In the genomic region with DNA sequence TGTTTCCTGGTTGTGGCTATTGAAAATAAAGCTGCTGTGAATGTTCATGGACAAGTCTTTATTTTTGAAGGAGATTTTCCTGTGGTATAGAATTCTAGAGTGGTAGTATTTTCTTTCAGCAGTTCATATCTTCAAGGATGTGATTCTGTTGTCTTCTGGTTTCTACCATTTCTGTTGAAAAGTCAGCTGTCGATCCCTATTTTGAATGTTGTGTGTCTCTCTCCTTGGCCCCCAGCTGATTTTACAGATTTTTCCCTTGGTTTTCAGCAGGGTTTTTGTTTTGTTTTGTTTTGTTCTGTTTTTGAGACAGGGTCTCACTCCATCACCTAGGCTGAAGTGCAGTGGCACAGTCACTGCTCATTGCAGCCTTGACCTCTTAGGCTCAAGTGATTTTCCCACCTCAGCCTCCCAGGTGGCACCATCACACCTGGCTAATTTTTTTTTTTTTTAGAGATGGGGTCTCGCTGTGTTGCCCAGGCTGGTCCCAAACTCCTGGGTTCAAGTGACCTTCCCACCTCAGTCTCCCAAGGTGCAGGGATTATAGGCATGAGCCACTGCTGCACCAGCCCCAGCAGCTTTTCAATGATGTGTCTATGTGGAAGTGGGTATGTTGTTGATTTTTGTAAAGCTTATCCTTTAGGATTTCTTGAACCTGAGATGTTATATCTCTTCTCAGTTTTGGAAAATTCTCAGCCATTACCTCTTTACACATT, we compare ENCODE assay signal across 21 cellular contexts. TPM values are rescaled to one million over a fixed set of nuclear protein-coding genes. Genes with fewer than 3 reads are reported as not detected.
A peak's percentile ranks its signal among the peaks of the same experiment; 100 is the strongest.
DNase-seq lines count a peak whose midpoint lies in the region; ATAC-seq, FAIRE-seq and TF ChIP-seq lines count a peak whose summit lies in the region.
"Had no signal": no experiment of that assay in that cellular context is flagged by ENCODE, and none has a peak within 500 bp of the region (broad histone marks: within the 10 kb centered on the region; RNA-seq: fewer than 3 reads in every experiment).

No MANE protein-coding gene starts in this region.

- no peak for FAIRE-seq in HepG2 (lab: Jason Lieb, UNC)
- no peak for FAIRE-seq in RCC 7860 (lab: Jason Lieb, UNC)
- FAIRE-seq: A549, D721Med, G401.6, GM12891, GM19239 had no signal

- no peaks in the 10 kb centered on the region for H4K20me1 ChIP-seq in HepG2 (ENCODE audit: insufficient read depth, low read length)
- H4K20me1 ChIP-seq: BLaER1 treated with 17β-estradiol and CSF1 and Interleukin-3, amounts not matched to agents 10 nM and 100 nM had no signal

- TF ChIP-seq RAD21 in HepG2 (CRISPR knock-in tag; IDR thresholded peaks at IDR 0.05) = no peak

- ATAC-seq in HepG2 = no peak
- no peak for ATAC-seq in right lobe of liver
- ATAC-seq in foreskin keratinocyte = no peak
- no peak for ATAC-seq in HG02623 (IDR thresholded peaks at IDR 0.05; ENCODE audit: unreplicated experiment)
- ATAC-seq: A549; CD8-positive, alpha-beta T cell had no signal

- H3K79me1 ChIP-seq in trophoblast cell (ENCODE audit: low read length) = peaks cover 3% of the 10 kb centered on the region

- no peak overlapping the region for H2BK12ac ChIP-seq in trophoblast cell (ENCODE audit: low read length)

- no peak overlapping the region for H4K8ac ChIP-seq in trophoblast cell (ENCODE audit: low read depth, low read length)

- no peak overlapping the region for H3K23ac ChIP-seq in trophoblast cell (ENCODE audit: low read length)

- BruUV-seq in HepG2 (replicated peaks; lab: Mats Ljungman, UMichigan) = no TSS peak

- no peak overlapping the region for H2BK120ac ChIP-seq in trophoblast cell (ENCODE audit: insufficient read depth, low read length, poor library complexity)

- TF ChIP-seq CTCF in HepG2 (CRISPR knock-in tag; IDR thresholded peaks at IDR 0.05) (no peak), right lobe of liver (IDR thresholded peaks at IDR 0.05) (no peak), foreskin keratinocyte (conservative IDR thresholded peaks at IDR 0.05) (no peak)

- H2BK5ac ChIP-seq in trophoblast cell (ENCODE audit: low read depth, low read length, poor library complexity) = no peak overlapping the region

- no peak overlapping the region for H2AK5ac ChIP-seq in trophoblast cell (ENCODE audit: low read length)

- no peak overlapping the region for H3K4me2 ChIP-seq in HepG2 (ENCODE audit: low read depth, low read length)
- H3K4me2 ChIP-seq in trophoblast cell (ENCODE audit: low read length) = no peak overlapping the region
- H3K4me2 ChIP-seq: A549; BLaER1 treated with 17β-estradiol and CSF1 and Interleukin-3, amounts not matched to agents 10 nM and 100 nM had no signal

- H3K4me3 ChIP-seq in HepG2 (replicated peaks in 1 of 3; ENCODE audit: insufficient read depth in 1 of 3, low read depth in 2 of 3, low read length in 3 of 3) = no peak overlapping the region
- H3K4me3 ChIP-seq in right lobe of liver = no peak overlapping the region
- H3K4me3 ChIP-seq in trophoblast cell (ENCODE audit: low read depth, low read length) = no peak overlapping the region
- H3K4me3 ChIP-seq: A549; BLaER1 treated with 17β-estradiol and CSF1 and Interleukin-3, amounts not matched to agents 10 nM and 100 nM had no signal

- intact Hi-C loops in HepG2 (cut with micrococcal nuclease; ENCODE audit: unreplicated experiment) (no loop called here), right lobe of liver (cut with DNase I) (no loop called here)

- H3K4ac ChIP-seq in trophoblast cell (ENCODE audit: low read depth, low read length) = no peak overlapping the region

- in situ Hi-C loops in HepG2 (cut with HindIII; ENCODE audit: extremely low pct_ligation_motif_present, low pct_unique_long_range_greater_than_20kb) = no loop called here

- CTCF ChIA-PET in HepG2 (lab: Yijun Ruan, JAX; ENCODE audit: low intra/inter-chr PET ratio, low total read pairs) = no interaction called here

- no peaks in the 10 kb centered on the region for H3K36me3 ChIP-seq in HepG2 (replicated peaks in 1 of 2; ENCODE audit: control insufficient read depth in 1 of 2, insufficient read depth in 2 of 2, low read length in 2 of 2)
- no peaks in the 10 kb centered on the region for H3K36me3 ChIP-seq in right lobe of liver
- H3K36me3 ChIP-seq in trophoblast cell (ENCODE audit: control insufficient read depth in 1 of 2, insufficient read depth in 2 of 2, low read length in 2 of 2) = no peaks in the 10 kb centered on the region

- H3K27me3 ChIP-seq in HepG2 (ENCODE audit: control insufficient read depth in 1 of 2, insufficient read depth in 2 of 2, low read length in 2 of 2) (no peaks in the 10 kb centered on the region), right lobe of liver (no peaks in the 10 kb centered on the region), foreskin keratinocyte (no peaks in the 10 kb centered on the region), trophoblast cell (ENCODE audit: insufficient read depth, low read length) (no peaks in the 10 kb centered on the region)
- H3K27me3 ChIP-seq: BLaER1 treated with 17β-estradiol and CSF1 and Interleukin-3, amounts not matched to agents 10 nM and 100 nM had no signal

- H4K91ac ChIP-seq in trophoblast cell (ENCODE audit: low read depth, low read length) = peak overlapping the region; percentile 5

- H3K14ac ChIP-seq in trophoblast cell (ENCODE audit: low read length) = no peak overlapping the region

- no peak overlapping the region for H4K12ac ChIP-seq in trophoblast cell (ENCODE audit: low read depth, low read length)

- no peaks in the 10 kb centered on the region for H3K9me3 ChIP-seq in HepG2 (ENCODE audit: low read length)
- no peaks in the 10 kb centered on the region for H3K9me3 ChIP-seq in right lobe of liver
- no peaks in the 10 kb centered on the region for H3K9me3 ChIP-seq in trophoblast cell (ENCODE audit: insufficient read depth, low read depth, low read length)
- H3K9me3 ChIP-seq: Caco-2 had no signal

- no peak overlapping the region for H3K27ac ChIP-seq in HepG2 (ENCODE audit: extremely low read length, insufficient read depth, low read length)
- H3K27ac ChIP-seq in right lobe of liver = no peak overlapping the region
- peak overlapping the region; percentile 95 for H3K27ac ChIP-seq in foreskin keratinocyte
- H3K27ac ChIP-seq in trophoblast cell (ENCODE audit: low read depth, low read length) = no peak overlapping the region
- H3K27ac ChIP-seq: 22Rv1; A549; BLaER1 treated with 17β-estradiol and CSF1 and Interleukin-3, amounts not matched to agents 10 nM and 100 nM; C4-2B had no signal

- WGBS in HepG2 (ENCODE audit: low lambda C conversion rate) = 55% methylated on average over 2 of the region's 2 CpGs
- 100% methylated on average over 1 of the region's 2 CpGs for WGBS in right lobe of liver (ENCODE audit: insufficient coverage, low coverage, low lambda C conversion rate, missing lambda C conversion rate)
- WGBS in trophoblast cell (ENCODE audit: extremely low coverage, insufficient coverage, insufficient read length) = no CpG with 5 or more reads among the region's 2 CpGs

- H3K9ac ChIP-seq in HepG2 (ENCODE audit: insufficient read depth, low read depth, low read length) (no peak overlapping the region), trophoblast cell (ENCODE audit: low read length) (no peak overlapping the region)
- H3K9ac ChIP-seq: BLaER1 treated with 17β-estradiol and CSF1 and Interleukin-3, amounts not matched to agents 10 nM and 100 nM had no signal

- POLR2A ChIA-PET in HepG2 (lab: Yijun Ruan, JAX) = no interaction called here

- TF ChIP-seq POLR2A in HepG2 (IDR thresholded peaks at IDR 0.05; ENCODE audit: insufficient read depth in 1 of 2, low read depth in 2 of 2, low read length in 2 of 2) (no peak), right lobe of liver (IDR thresholded peaks at IDR 0.05) (no peak)

- H2AFZ ChIP-seq in HepG2 (ENCODE audit: low read length) (no peak overlapping the region), trophoblast cell (ENCODE audit: insufficient read depth, low read length, poor library complexity) (no peak overlapping the region)

- no peak overlapping the region for H3K18ac ChIP-seq in trophoblast cell (ENCODE audit: low read length)

- H3K79me2 ChIP-seq in HepG2 (ENCODE audit: insufficient read depth, low read length) (no peaks in the 10 kb centered on the region), trophoblast cell (ENCODE audit: control insufficient read depth, insufficient read depth, low read length, poor library complexity) (no peaks in the 10 kb centered on the region)

- no peak for DNase-seq in HepG2 (ENCODE audit: low spot score)
- no peak for DNase-seq in right lobe of liver
- no peak for DNase-seq in foreskin keratinocyte
- no peak for DNase-seq in trophoblast cell
- no peak for DNase-seq in RCC 7860 (ENCODE audit: low spot score)
- DNase-seq: AML-193; Caco-2; Calu3; CD4-positive, alpha-beta T cell; CD8-positive, alpha-beta T cell; DMS79 treated with DMSO at 0.1 percent for 48 hours; GF-D8 had no signal

- TF ChIP-seq EP300 in HepG2 (IDR thresholded peaks at IDR 0.05; ENCODE audit: low read depth in 2 of 2, low read length in 2 of 2) (no peak), HepG2 (CRISPR knock-in tag; IDR thresholded peaks at IDR 0.05; ENCODE audit: borderline replicate concordance) (no peak)

- peaks cover 16% of the 10 kb centered on the region for H3K4me1 ChIP-seq in HepG2 (ENCODE audit: insufficient read depth, low read length)
- H3K4me1 ChIP-seq in right lobe of liver = no peaks in the 10 kb centered on the region
- peaks cover 31% of the 10 kb centered on the region for H3K4me1 ChIP-seq in foreskin keratinocyte
- H3K4me1 ChIP-seq in trophoblast cell (ENCODE audit: control insufficient read depth in 1 of 2, insufficient read depth in 2 of 2, low read length in 2 of 2) = peaks cover 0 to 4% of the 10 kb centered on the region in 2 experiments
- H3K4me1 ChIP-seq: Caco-2 had no signal

RNA-seq across cellular contexts. Expression of a gene that starts 28.1 kb away (rescaled TPM):
- total RNA-seq in HepG2 (2016; rRNA removed; fragmentation: Illumina TruSeq; extraction: Trizol) = 0.07 and 0.42 TPM in 2 replicates
- total RNA-seq in HepG2 (2016; cell fraction: cytosol; rRNA removed; fragmentation: Illumina TruSeq; extraction: Trizol; ENCODE audit: low read depth) = 0.51 and 0.97 TPM in 2 replicates
- total RNA-seq in HepG2 (2016; cell fraction: insoluble cytoplasmic fraction; rRNA removed; fragmentation: Illumina TruSeq; extraction: Trizol) = 0.42 and 0.54 TPM in 2 replicates
- total RNA-seq in HepG2 (2016; cell fraction: membrane; rRNA removed; fragmentation: Illumina TruSeq; extraction: Trizol) = 0.53 and 0.72 TPM in 2 replicates
- 0.75 and 1.1 TPM in 2 replicates for total RNA-seq in HepG2 (2016; cell fraction: nucleus; rRNA removed; fragmentation: Illumina TruSeq; extraction: Trizol)
- polyA plus RNA-seq in HepG2 (2011; rRNA removed) = 0.30 and 0.47 TPM in 2 replicates
- 0.11 and 0.17 TPM in 2 replicates for polyA plus RNA-seq in HepG2 (2011; cell fraction: cytosol; rRNA removed)
- 0.72 and 1.5 TPM in 2 replicates for polyA plus RNA-seq in HepG2 (2011; cell fraction: nucleus; rRNA removed)
- polyA plus RNA-seq in HepG2 (2012) = 0.35 and 0.41 TPM in 2 replicates
- 0.07 and 0.12 TPM in 2 replicates for polyA plus RNA-seq in HepG2 (2016; cell fraction: cytosol; fragmentation: Illumina TruSeq; extraction: Trizol; ENCODE audit: low read depth)
- polyA plus RNA-seq in HepG2 (2016; cell fraction: insoluble cytoplasmic fraction; fragmentation: Illumina TruSeq; extraction: Trizol; ENCODE audit: low read depth) = 0.17 and 0.42 TPM in 2 replicates
- 0.06 TPM in 1 of 2 replicates, not detected in the other for polyA plus RNA-seq in HepG2 (2016; cell fraction: membrane; fragmentation: Illumina TruSeq; extraction: Trizol; ENCODE audit: low read depth)
- polyA plus RNA-seq in HepG2 (2016; cell fraction: nucleus; fragmentation: Illumina TruSeq; extraction: Trizol; ENCODE audit: insufficient read depth, low read depth) = 1.00 and 1.2 TPM in 2 replicates
- polyA minus RNA-seq in HepG2 (2011; rRNA and poly(A)+ RNA removed; ENCODE audit: low replicate concordance) = 0.58 and 2.4 TPM in 2 replicates
- polyA minus RNA-seq in HepG2 (2011; cell fraction: cytosol; rRNA and poly(A)+ RNA removed) = not detected in 2 replicates
- polyA minus RNA-seq in HepG2 (2011; cell fraction: nucleus; rRNA and poly(A)+ RNA removed) = 2.2 and 3.7 TPM in 2 replicates
- 1 to 10 TPM; 1.0 to 6.2 (median 2.4) TPM for total RNA-seq in right lobe of liver
- total RNA-seq in foreskin keratinocyte = 44.5 and 52.1 TPM in 2 replicates
- 40.7 and 48.0 TPM in 2 replicates for polyA plus RNA-seq in foreskin keratinocyte
- 3.4 and 3.9 TPM in 2 replicates for polyA plus RNA-seq in trophoblast cell (2013)

RNA-seq across cellular contexts. Expression of a gene that starts 57.9 kb away (rescaled TPM):
- 61.1 and 73.9 TPM in 2 replicates for total RNA-seq in HepG2 (2016; rRNA removed; fragmentation: Illumina TruSeq; extraction: Trizol)
- total RNA-seq in HepG2 (2016; cell fraction: cytosol; rRNA removed; fragmentation: Illumina TruSeq; extraction: Trizol; ENCODE audit: low read depth) = 14.7 and 17.8 TPM in 2 replicates
- total RNA-seq in HepG2 (2016; cell fraction: insoluble cytoplasmic fraction; rRNA removed; fragmentation: Illumina TruSeq; extraction: Trizol) = 63.0 and 75.8 TPM in 2 replicates
- 38.8 and 40.2 TPM in 2 replicates for total RNA-seq in HepG2 (2016; cell fraction: membrane; rRNA removed; fragmentation: Illumina TruSeq; extraction: Trizol)
- total RNA-seq in HepG2 (2016; cell fraction: nucleus; rRNA removed; fragmentation: Illumina TruSeq; extraction: Trizol) = 22.0 and 27.1 TPM in 2 replicates
- polyA plus RNA-seq in HepG2 (2011; rRNA removed) = 41.4 and 53.5 TPM in 2 replicates
- 57.2 and 69.0 TPM in 2 replicates for polyA plus RNA-seq in HepG2 (2011; cell fraction: cytosol; rRNA removed)
- polyA plus RNA-seq in HepG2 (2011; cell fraction: nucleus; rRNA removed) = 31.9 and 34.9 TPM in 2 replicates
- 23.2 and 36.0 TPM in 2 replicates for polyA plus RNA-seq in HepG2 (2012)
- polyA plus RNA-seq in HepG2 (2016; cell fraction: cytosol; fragmentation: Illumina TruSeq; extraction: Trizol; ENCODE audit: low read depth) = 21.2 and 23.3 TPM in 2 replicates
- polyA plus RNA-seq in HepG2 (2016; cell fraction: insoluble cytoplasmic fraction; fragmentation: Illumina TruSeq; extraction: Trizol; ENCODE audit: low read depth) = 65.4 and 77.3 TPM in 2 replicates
- 29.7 and 32.9 TPM in 2 replicates for polyA plus RNA-seq in HepG2 (2016; cell fraction: membrane; fragmentation: Illumina TruSeq; extraction: Trizol; ENCODE audit: low read depth)
- 33.3 and 37.2 TPM in 2 replicates for polyA plus RNA-seq in HepG2 (2016; cell fraction: nucleus; fragmentation: Illumina TruSeq; extraction: Trizol; ENCODE audit: insufficient read depth, low read depth)
- 23.4 and 46.9 TPM in 2 replicates for polyA minus RNA-seq in HepG2 (2011; rRNA and poly(A)+ RNA removed; ENCODE audit: low replicate concordance)
- polyA minus RNA-seq in HepG2 (2011; cell fraction: cytosol; rRNA and poly(A)+ RNA removed) = 18.2 and 20.5 TPM in 2 replicates
- 13.0 and 21.1 TPM in 2 replicates for polyA minus RNA-seq in HepG2 (2011; cell fraction: nucleus; rRNA and poly(A)+ RNA removed)
- total RNA-seq in right lobe of liver = 10 to 100 TPM; 20.0 to 56.4 (median 28.4) TPM
- 90.2 and 95.1 TPM in 2 replicates for total RNA-seq in foreskin keratinocyte
- 128 and 139 TPM in 2 replicates for polyA plus RNA-seq in foreskin keratinocyte
- 45.6 and 47.7 TPM in 2 replicates for polyA plus RNA-seq in trophoblast cell (2013)
